In the genomic region with DNA sequence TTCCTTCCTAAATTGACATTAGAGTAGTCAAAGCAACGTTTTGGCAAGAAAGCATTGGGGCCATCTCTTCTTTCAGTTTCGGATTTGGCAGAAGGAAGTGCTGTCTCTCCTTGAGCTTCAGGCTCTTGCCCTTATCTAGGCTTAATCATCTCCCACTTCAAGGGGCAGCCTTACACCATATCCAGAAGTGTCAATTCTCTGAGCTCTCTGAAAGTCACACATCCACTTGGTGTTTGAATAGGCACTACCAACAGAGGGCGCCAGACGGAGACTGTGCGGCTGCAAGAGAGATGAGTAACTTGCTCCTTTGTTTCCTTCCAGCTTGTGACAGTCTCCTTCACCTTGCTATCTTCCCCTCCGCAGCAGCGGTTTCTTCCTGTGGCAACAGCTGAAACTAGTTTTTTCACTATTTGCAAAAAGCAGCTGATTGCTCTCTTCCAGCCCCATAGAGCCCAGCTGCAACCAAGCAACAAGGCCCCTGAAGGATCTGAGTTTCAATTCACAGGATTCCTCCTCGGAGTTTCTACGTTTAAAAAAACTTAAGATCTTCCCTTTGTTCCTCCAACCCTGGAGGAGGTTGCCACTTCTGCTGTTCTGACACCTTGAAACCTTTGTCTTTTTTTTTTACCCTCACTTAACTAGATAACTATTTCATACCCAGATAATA, we compare ENCODE assay signal across 8 cellular contexts.
DNase-seq lines count a peak whose midpoint lies in the region; ATAC-seq and TF ChIP-seq lines count a peak whose summit lies in the region.

No MANE protein-coding gene starts in this region.

- TF ChIP-seq POLR2A in gastroesophageal sphincter (IDR thresholded peaks at IDR 0.05) = no peak

- H3K79me1 ChIP-seq in trophoblast cell (ENCODE audit: low read length) = no peaks in the 10 kb centered on the region

- TF ChIP-seq CTCF in gastroesophageal sphincter (IDR thresholded peaks at IDR 0.05) (peak; percentile 76 to 84 (median 80)), type B pancreatic cell (conservative IDR thresholded peaks at IDR 0.05) (peak; percentile 91)

- H2BK120ac ChIP-seq in trophoblast cell (ENCODE audit: insufficient read depth, low read length, poor library complexity) = no peak overlapping the region

- no peak overlapping the region for H4K8ac ChIP-seq in trophoblast cell (ENCODE audit: low read depth, low read length)

- no peaks in the 10 kb centered on the region for H3K27me3 Mint-ChIP-seq in type B pancreatic cell

- H3K4ac ChIP-seq in trophoblast cell (ENCODE audit: low read depth, low read length) = no peak overlapping the region

- no peak overlapping the region for H3K4me2 ChIP-seq in trophoblast cell (ENCODE audit: low read length)

- no peak overlapping the region for H2AFZ ChIP-seq in trophoblast cell (ENCODE audit: insufficient read depth, low read length, poor library complexity)

- DNase-seq in ACHN (peak; percentile 69), LoVo (ENCODE audit: low spot score) (peak; percentile 58), RPMI8226 (peak; percentile 92), trophoblast cell (peak; percentile 72 to 86), type B pancreatic cell (ENCODE audit: extremely low spot score, unreplicated experiment) (peak; percentile 72)
- DNase-seq in activated effector memory CD4-positive, alpha-beta T cell treated with Interleukin-2 at 50 U/mL for 16 hours = peak; percentile 65

- ATAC-seq in GM19043 (IDR thresholded peaks at IDR 0.05; ENCODE audit: low read depth, unreplicated experiment) = peak; percentile 63
- ATAC-seq in gastroesophageal sphincter = peak; percentile 83

- TF ChIP-seq EP300 in gastroesophageal sphincter (IDR thresholded peaks at IDR 0.05) = no peak

- no peaks in the 10 kb centered on the region for H3K9me3 Mint-ChIP-seq in type B pancreatic cell

- H4K12ac ChIP-seq in trophoblast cell (ENCODE audit: low read depth, low read length) = no peak overlapping the region

- H2AK5ac ChIP-seq in trophoblast cell (ENCODE audit: low read length) = no peak overlapping the region

- no peak overlapping the region for H3K18ac ChIP-seq in trophoblast cell (ENCODE audit: low read length)

- H3K27ac Mint-ChIP-seq in type B pancreatic cell = peak overlapping the region; percentile 57

- H3K4me1 ChIP-seq in gastroesophageal sphincter (peaks cover 0 to 12% (median 0%) of the 10 kb centered on the region in 3 donors), trophoblast cell (ENCODE audit: control insufficient read depth in 1 of 2, insufficient read depth in 2 of 2, low read length in 2 of 2) (peaks cover 0 to 3% of the 10 kb centered on the region in 2 experiments)

- H3K9me3 ChIP-seq in gastroesophageal sphincter (no peaks in the 10 kb centered on the region), trophoblast cell (ENCODE audit: insufficient read depth, low read depth, low read length) (no peaks in the 10 kb centered on the region)

- H4K91ac ChIP-seq in trophoblast cell (ENCODE audit: low read depth, low read length) = no peak overlapping the region

- H3K27ac ChIP-seq in gastroesophageal sphincter (peak overlapping the region in 3 of 4 donors; percentile 7 to 38 (median 17)), trophoblast cell (ENCODE audit: low read depth, low read length) (no peak overlapping the region)

- H3K36me3 ChIP-seq in gastroesophageal sphincter (no peaks in the 10 kb centered on the region), trophoblast cell (ENCODE audit: control insufficient read depth in 1 of 2, insufficient read depth in 2 of 2, low read length in 2 of 2) (no peaks in the 10 kb centered on the region)

- in situ Hi-C loops in ACHN (cut with HindIII; ENCODE audit: low pct_ligation_motif_present, low pct_unique_long_range_greater_than_20kb, low sequenced_read_pairs) = no loop called here

- no peak overlapping the region for H3K4me3 ChIP-seq in gastroesophageal sphincter
- H3K4me3 ChIP-seq in trophoblast cell (ENCODE audit: low read depth, low read length) = no peak overlapping the region

- no peak overlapping the region for H3K23ac ChIP-seq in trophoblast cell (ENCODE audit: low read length)

- H3K4me1 Mint-ChIP-seq in type B pancreatic cell (ENCODE audit: unreplicated experiment) = peaks cover 6% of the 10 kb centered on the region

- H3K4me3 Mint-ChIP-seq in type B pancreatic cell = no peak overlapping the region

- WGBS in gastroesophageal sphincter (ENCODE audit: low coverage in 1 of 2), 2 donors = 17 to 18% methylated on average over 7 to 9 of the region's 9 CpGs
- WGBS in trophoblast cell (ENCODE audit: extremely low coverage, insufficient coverage, insufficient read length) = no CpG with 5 or more reads among the region's 9 CpGs

- H2BK5ac ChIP-seq in trophoblast cell (ENCODE audit: low read depth, low read length, poor library complexity) = no peak overlapping the region

- H3K14ac ChIP-seq in trophoblast cell (ENCODE audit: low read length) = no peak overlapping the region

- no peak overlapping the region for H3K9ac ChIP-seq in trophoblast cell (ENCODE audit: low read length)

- no peaks in the 10 kb centered on the region for H3K79me2 ChIP-seq in trophoblast cell (ENCODE audit: control insufficient read depth, insufficient read depth, low read length, poor library complexity)

- H2BK12ac ChIP-seq in trophoblast cell (ENCODE audit: low read length) = no peak overlapping the region

- H3K36me3 Mint-ChIP-seq in type B pancreatic cell = no peaks in the 10 kb centered on the region

- H3K27me3 ChIP-seq in gastroesophageal sphincter (no peaks in the 10 kb centered on the region), trophoblast cell (ENCODE audit: insufficient read depth, low read length) (no peaks in the 10 kb centered on the region)
